In genomic region chr21:45644041-45644906, GRCh38 we compare ENCODE assay signal across 9 cellular contexts. TPM values are rescaled to one million over a fixed set of nuclear protein-coding genes. Genes with fewer than 3 reads are reported as not detected.
DNase-seq lines count a peak whose midpoint lies in the region; ATAC-seq and TF ChIP-seq lines count a peak whose summit lies in the region.
"Had no signal": no experiment of that assay in that cellular context is flagged by ENCODE, and none has a peak within 500 bp of the region (broad histone marks: within the 10 kb centered on the region; RNA-seq: fewer than 3 reads in every experiment).

No MANE protein-coding gene starts in this region.

- peaks cover 4 to 5% of the 10 kb centered on the region in 2 donors for H3K4me1 ChIP-seq in mucosa of rectum (ENCODE audit: control insufficient read depth in 2 of 2, insufficient read depth in 2 of 2, low read length in 2 of 2)

- H3K27me3 ChIP-seq in mucosa of rectum (ENCODE audit: control insufficient read depth in 2 of 2, insufficient read depth in 2 of 2, low read length in 2 of 2): peaks cover 6 to 13% of the 10 kb centered on the region in 2 donors

- in situ Hi-C loops in G401 (cut with HindIII; ENCODE audit: low sequenced_read_pairs): no loop called here
- in situ Hi-C loops in astrocyte of the spinal cord (cut with HindIII; ENCODE audit: low sequenced_read_pairs): no loop called here

- H3K36me3 ChIP-seq in KOPT-K1 (ENCODE audit: insufficient read depth, low read length) (no peaks in the 10 kb centered on the region), mucosa of rectum (ENCODE audit: control insufficient read depth in 2 of 2, insufficient read depth in 2 of 2, low read length in 2 of 2) (no peaks in the 10 kb centered on the region)

- peak overlapping the region; percentile 56 for H3K4me3 ChIP-seq in astrocyte of the spinal cord (ENCODE audit: low read depth, low read length)
- peak overlapping the region; percentile 20 to 23 for H3K4me3 ChIP-seq in mucosa of rectum (ENCODE audit: low read length in 2 of 2)

- no peak for TF ChIP-seq CTCF in astrocyte of the spinal cord (IDR thresholded peaks at IDR 0.05; ENCODE audit: low read depth, low read length)

- peak; percentile 54 for DNase-seq in G401 (ENCODE audit: low spot score)
- peak; percentile 19 for DNase-seq in astrocyte of the spinal cord (ENCODE audit: low read depth, low spot score)
- no peak for DNase-seq in NCI-H187 (lab: John Stamatoyannopoulos, UW)

- peak overlapping the region; percentile 38 for H3K27ac ChIP-seq in KOPT-K1 (ENCODE audit: low read depth, low read length, poor library complexity, severe bottlenecking)
- H3K27ac ChIP-seq in mucosa of rectum (ENCODE audit: low read depth in 2 of 2, low read length in 2 of 2): no peak overlapping the region

- H3K9me3 ChIP-seq in KOPT-K1 (ENCODE audit: insufficient read depth, low read length, poor library complexity, severe bottlenecking) (no peaks in the 10 kb centered on the region), mucosa of rectum (ENCODE audit: control insufficient read depth in 2 of 2, low read length in 2 of 2) (no peaks in the 10 kb centered on the region)

- no peak for ATAC-seq in GM19455 (IDR thresholded peaks at IDR 0.05; ENCODE audit: unreplicated experiment)
- ATAC-seq in HG02678 (IDR thresholded peaks at IDR 0.05; ENCODE audit: unreplicated experiment): no peak
- no peak for ATAC-seq in GM21529 (IDR thresholded peaks at IDR 0.05; ENCODE audit: unreplicated experiment)

- no peak overlapping the region for H3K9ac ChIP-seq in mucosa of rectum (ENCODE audit: low read depth in 1 of 2, low read length in 2 of 2)

RNA-seq across cellular contexts. Expression of gene PCBP3, which starts 0.7 kb away (rescaled TPM):
- 1.7 and 4.0 TPM in 2 replicates for total RNA-seq in G401 (2014; rRNA removed; shearing (Covaris generic))
- total RNA-seq: SK-MEL-5 had no signal

Comparison
In these comparisons a context has a peak if more than half of its experiments do, and no peak if none do; other contexts are left out.
1. DNase-seq: peak in G401 (single experiment) and astrocyte of the spinal cord (single experiment); none in NCI-H187 (0 of 2).